8 cellular contexts compared by ENCODE assay signal in the genomic region with DNA sequence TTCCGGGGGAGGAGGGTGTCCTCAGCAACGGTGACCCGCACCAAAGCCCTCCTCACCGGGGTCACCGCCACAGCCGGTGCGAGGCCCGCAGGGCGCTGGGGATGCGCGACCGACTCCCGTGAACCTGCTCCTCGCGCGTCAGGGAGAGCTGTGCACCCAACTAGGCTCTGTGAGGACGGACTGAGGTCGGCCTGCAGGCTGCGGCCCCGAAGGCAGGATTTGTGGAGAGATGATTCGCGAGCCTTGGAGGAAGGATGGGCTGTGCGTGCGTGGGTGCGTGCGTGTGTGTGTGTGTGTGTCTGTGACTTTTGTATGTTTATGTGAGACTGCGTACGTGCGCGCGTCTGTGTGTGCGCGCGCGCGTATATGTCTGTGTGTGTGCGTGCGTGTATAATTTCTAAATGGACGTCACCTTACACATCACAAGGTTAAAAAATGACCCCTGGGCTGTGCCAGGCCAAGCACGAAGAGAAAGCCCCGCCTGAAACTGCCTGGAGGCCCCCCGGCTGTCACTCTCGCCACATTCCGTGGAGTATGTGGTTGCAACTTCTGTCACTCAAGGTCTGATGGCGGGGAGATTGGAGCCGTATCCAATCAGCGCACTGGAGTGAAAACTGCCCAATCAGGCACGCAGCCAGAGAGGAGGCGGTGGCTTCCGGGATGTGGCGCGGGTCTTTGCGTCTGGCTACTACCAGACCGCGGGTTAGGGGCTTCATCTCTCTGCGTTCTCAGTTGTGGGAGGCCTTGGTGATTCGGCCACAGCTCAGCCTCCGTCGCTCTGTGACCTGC. TPM values are rescaled to one million over a fixed set of nuclear protein-coding genes. Genes with fewer than 3 reads are reported as not detected.
DNase-seq lines count a peak whose midpoint lies in the region; ATAC-seq and TF ChIP-seq lines count a peak whose summit lies in the region.

ZNF141 (plus strand) TSS at position 672 of the 789 bp plus-strand sequence. CDS start 170 bp downstream, outside the sequence.

- H3K27me3 ChIP-seq in left lung: no peaks in the 10 kb centered on the region

- H3K27me3 Mint-ChIP-seq in activated CD4-positive, alpha-beta memory T cell treated with anti-CD3 and anti-CD28 coated beads for 36 hours: no peaks in the 10 kb centered on the region

- peaks cover 9 to 22% of the 10 kb centered on the region in 2 donors for H3K4me1 ChIP-seq in left lung

- H3K27ac ChIP-seq in left lung: peak within 1 kb of the TSS; percentile 86 to 92

- DNase-seq in AG09309 (ENCODE audit: low read depth) (peak; percentile 95), NCI-H524 (lab: John Stamatoyannopoulos, UW) (peak; percentile 94 to 98), dermis blood vessel endothelial cell (peak; percentile 99), left lung (peak; percentile 92 to 97)
- peak; percentile 96 for DNase-seq in activated CD4-positive, alpha-beta memory T cell treated with anti-CD3 and anti-CD28 coated beads for 36 hours
- DNase-seq in stimulated activated CD4-positive, alpha-beta T cell treated with anti-CD3 and anti-CD28 coated beads, Interleukin-4, amount 100 ng/mL, for 1 hour: peak; percentile 86

- TF ChIP-seq CTCF in AG09309 (IDR thresholded peaks at IDR 0.05; ENCODE audit: control insufficient read depth, insufficient read depth, low read depth, low read length, missing control alignments) (no peak), left lung (IDR thresholded peaks at IDR 0.05) (no peak)

- CTCF ChIA-PET in activated CD4-positive, alpha-beta memory T cell treated with anti-CD3 and anti-CD28 coated beads for 36 hours (lab: Charles Lee): interaction anchor here (0.6 kb wide), 1 partner anchor 162 kb away, joined by 3 read pairs; no protein-coding TSS in a partner anchor

- H3K36me3 ChIP-seq in left lung: peaks cover 0 to 14% of the 10 kb centered on the region in 2 donors

- H3K4me3 ChIP-seq in AG09309 (ENCODE audit: control insufficient read depth, low read depth, low read length) (peak within 1 kb of the TSS; percentile 86), left lung (peak within 1 kb of the TSS; percentile 90 to 92)

- peaks cover 11% of the 10 kb centered on the region for H3K4me1 Mint-ChIP-seq in activated CD4-positive, alpha-beta memory T cell treated with anti-CD3 and anti-CD28 coated beads for 36 hours (ENCODE audit: low read depth)

- H3K27ac Mint-ChIP-seq in activated CD4-positive, alpha-beta memory T cell treated with anti-CD3 and anti-CD28 coated beads for 36 hours: peak within 1 kb of the TSS; percentile 100

- H3K9me3 Mint-ChIP-seq in activated CD4-positive, alpha-beta memory T cell treated with anti-CD3 and anti-CD28 coated beads for 36 hours: peaks cover 43% of the 10 kb centered on the region

- ATAC-seq in GM18907 (IDR thresholded peaks at IDR 0.05; ENCODE audit: unreplicated experiment) (peak; percentile 97), HG03280 (IDR thresholded peaks at IDR 0.05; ENCODE audit: unreplicated experiment) (peak; percentile 95), left lung (peak; percentile 97)

- H3K9me3 ChIP-seq in left lung: peaks cover 0 to 25% of the 10 kb centered on the region in 2 donors

- intact Hi-C loops in activated CD4-positive, alpha-beta memory T cell treated with anti-CD3 and anti-CD28 coated beads for 36 hours (cut with micrococcal nuclease): loop anchor here (1.0 to 10.0 kb wide), 4 partner anchors 93 to 337 kb away; partner anchors contain the start of genes ATP5ME, MYL5, PIGG and ZNF721
- intact Hi-C loops in left lung (cut with DNase I): no loop called here

- peaks cover 53% of the 10 kb centered on the region for H3K36me3 Mint-ChIP-seq in activated CD4-positive, alpha-beta memory T cell treated with anti-CD3 and anti-CD28 coated beads for 36 hours

- H3K4me3 Mint-ChIP-seq in activated CD4-positive, alpha-beta memory T cell treated with anti-CD3 and anti-CD28 coated beads for 36 hours: peak within 1 kb of the TSS; percentile 100

- POLR2A ChIA-PET in activated CD4-positive, alpha-beta memory T cell treated with anti-CD3 and anti-CD28 coated beads for 36 hours (lab: Charles Lee): interaction anchor here (1.0 to 1.9 kb wide), 2 partner anchors 136 to 213 kb away, joined by 6 to 7 read pairs; partner anchors contain the start of gene ZNF718

RNA-seq across cellular contexts. Expression of gene ZNF141, which starts in this region (rescaled TPM):
- total RNA-seq in activated CD4-positive, alpha-beta memory T cell treated with anti-CD3 and anti-CD28 coated beads for 36 hours: 10 to 100 TPM; 22.4 to 24.2 TPM
- total RNA-seq in dermis blood vessel endothelial cell: 12.7 and 14.8 TPM in 2 replicates
- total RNA-seq in left lung: 10 to 100 TPM; 15.8 to 16.5 TPM

Comparison
In these comparisons a context has a peak if more than half of its experiments do, and no peak if none do; other contexts are left out.
1. Peak in every context shown above with its lines: DNase-seq, ATAC-seq, H3K4me3 ChIP-seq and H3K27ac ChIP-seq.